ENCODE assay signal across 8 cellular contexts in genomic region chr2:157302492-157303099, GRCh38. TPM values are rescaled to one million over a fixed set of nuclear protein-coding genes. Genes with fewer than 3 reads are reported as not detected.
DNase-seq lines count a peak whose midpoint lies in the region; ATAC-seq, FAIRE-seq and TF ChIP-seq lines count a peak whose summit lies in the region.

No MANE protein-coding gene starts in this region.

- H3K27me3 ChIP-seq in H7 (ENCODE audit: control insufficient read depth, insufficient read depth, low read length): no peaks in the 10 kb centered on the region
- H3K27me3 ChIP-seq in colonic mucosa: no peaks in the 10 kb centered on the region
- H3K27me3 ChIP-seq in HepG2 (ENCODE audit: control insufficient read depth in 1 of 2, insufficient read depth in 2 of 2, low read length in 2 of 2): peaks cover 0 to 16% of the 10 kb centered on the region in 2 experiments; a peak in 1 of 5 replicates
- H3K27me3 ChIP-seq in thyroid gland: no peaks in the 10 kb centered on the region

- TF ChIP-seq RAD21 in A549 (conservative IDR thresholded peaks at IDR 0.05 in 1 of 2, IDR thresholded peaks at IDR 0.05 in 1 of 2) (peak; percentile 82 to 91), HepG2 (CRISPR knock-in tag; IDR thresholded peaks at IDR 0.05) (peak; percentile 67; the same call in 1 of the 2 replicates)

- FAIRE-seq in A549 (lab: Jason Lieb, UNC): peak; percentile 46
- FAIRE-seq in HepG2 (lab: Jason Lieb, UNC): peak; percentile 77

- H3K9ac ChIP-seq in colonic mucosa (ENCODE audit: low read depth in 2 of 2, low read length in 2 of 2): no peak overlapping the region
- no peak overlapping the region for H3K9ac ChIP-seq in HepG2 (ENCODE audit: insufficient read depth, low read depth, low read length)

- WGBS in A549 (ENCODE audit: missing lambda C conversion rate): 33% methylated on average over 9 of the region's 9 CpGs
- 13% methylated on average over 9 of the region's 9 CpGs for WGBS in HepG2 (ENCODE audit: low lambda C conversion rate)
- 35 to 36% methylated on average over 9 of the region's 9 CpGs for WGBS in thyroid gland, 2 donors

- no peak overlapping the region for H3K4me3 ChIP-seq in A549
- H3K4me3 ChIP-seq in H7 (ENCODE audit: insufficient read depth, low read depth, low read length): no peak overlapping the region
- H3K4me3 ChIP-seq in colonic mucosa: no peak overlapping the region
- H3K4me3 ChIP-seq in HepG2 (replicated peaks in 1 of 3; ENCODE audit: insufficient read depth in 1 of 3, low read depth in 2 of 3, low read length in 3 of 3): no peak overlapping the region
- no peak overlapping the region for H3K4me3 ChIP-seq in thyroid gland (replicated peaks in 1 of 3)

- no TSS peak for BruUV-seq in HepG2 (replicated peaks; lab: Mats Ljungman, UMichigan)

- peak; percentile 93 for TF ChIP-seq CTCF in A549 (IDR thresholded peaks at IDR 0.05)
- peak; percentile 71 for TF ChIP-seq CTCF in colonic mucosa (IDR thresholded peaks at IDR 0.05)
- TF ChIP-seq CTCF in HepG2 (CRISPR knock-in tag; IDR thresholded peaks at IDR 0.05): peak; percentile 76
- peak; percentile 43 to 73 (median 60) for TF ChIP-seq CTCF in thyroid gland (IDR thresholded peaks at IDR 0.05)

- H3K36me3 ChIP-seq in H7 (replicated peaks; ENCODE audit: control insufficient read depth, insufficient read depth, low read length) (no peaks in the 10 kb centered on the region), colonic mucosa (no peaks in the 10 kb centered on the region), HepG2 (replicated peaks in 1 of 2; ENCODE audit: control insufficient read depth in 1 of 2, insufficient read depth in 2 of 2, low read length in 2 of 2) (no peaks in the 10 kb centered on the region), thyroid gland (no peaks in the 10 kb centered on the region)

- TF ChIP-seq EP300 in A549 (IDR thresholded peaks at IDR 0.05) (no peak), HepG2 (IDR thresholded peaks at IDR 0.05; ENCODE audit: low read depth in 2 of 2, low read length in 2 of 2) (no peak), HepG2 (CRISPR knock-in tag; IDR thresholded peaks at IDR 0.05; ENCODE audit: borderline replicate concordance) (no peak)

- peak; percentile 79 to 91; a peak in 5 of 6 replicates for ATAC-seq in A549
- ATAC-seq in HepG2: peak; percentile 94

- no peaks in the 10 kb centered on the region for H4K20me1 ChIP-seq in HepG2 (ENCODE audit: insufficient read depth, low read length)

- POLR2A ChIA-PET in A549 (lab: Yijun Ruan, JAX): interaction anchor here (0.7 kb wide), 2 partner anchors 28 to 410 kb away, joined by 5 read pairs; no protein-coding TSS in a partner anchor
- POLR2A ChIA-PET in HepG2 (lab: Yijun Ruan, JAX): no interaction called here

- no peaks in the 10 kb centered on the region for H3K4me1 ChIP-seq in A549
- no peaks in the 10 kb centered on the region for H3K4me1 ChIP-seq in colonic mucosa
- H3K4me1 ChIP-seq in HepG2 (ENCODE audit: insufficient read depth, low read length): no peaks in the 10 kb centered on the region
- peaks cover 0 to 3% of the 10 kb centered on the region in 2 donors for H3K4me1 ChIP-seq in thyroid gland

- in situ Hi-C loops in SK-MEL-5 (cut with HindIII; ENCODE audit: low pct_unique_long_range_greater_than_20kb, low sequenced_read_pairs) (no loop called here), HepG2 (cut with HindIII; ENCODE audit: extremely low pct_ligation_motif_present, low pct_unique_long_range_greater_than_20kb) (no loop called here)

- H3K27ac ChIP-seq in A549: no peak overlapping the region
- no peak overlapping the region for H3K27ac ChIP-seq in colonic mucosa
- H3K27ac ChIP-seq in HepG2 (ENCODE audit: extremely low read length, insufficient read depth, low read length): no peak overlapping the region
- no peak overlapping the region for H3K27ac ChIP-seq in thyroid gland

- H2AFZ ChIP-seq in HepG2 (ENCODE audit: low read length): no peak overlapping the region

- H3K79me2 ChIP-seq in HepG2 (ENCODE audit: insufficient read depth, low read length): no peaks in the 10 kb centered on the region

- H3K9me3 ChIP-seq in A549 (no peaks in the 10 kb centered on the region), colonic mucosa (no peaks in the 10 kb centered on the region), HepG2 (ENCODE audit: low read length) (no peaks in the 10 kb centered on the region), thyroid gland (no peaks in the 10 kb centered on the region)

- H3K4me2 ChIP-seq in A549 (0 out of 3 replicates have a peak overlapping the region, but pooled peaks have one; percentile 3), HepG2 (ENCODE audit: low read depth, low read length) (no peak overlapping the region)

- CTCF ChIA-PET in A549 (lab: Yijun Ruan, JAX): interaction anchor here (0.6 to 10.6 kb wide), 37 partner anchors 9 to 1451 kb away, joined by 3 to 101 read pairs (median 4); no protein-coding TSS in a partner anchor
- CTCF ChIA-PET in HepG2 (lab: Yijun Ruan, JAX; ENCODE audit: low intra/inter-chr PET ratio, low total read pairs): interaction anchor here (1.1 to 2.5 kb wide), 2 partner anchors 33 to 708 kb away, joined by 3 to 11 read pairs; no protein-coding TSS in a partner anchor

- DNase-seq in A549 (ENCODE audit: low read depth in 1 of 2, low spot score in 1 of 2) (peak; percentile 31 to 44), GM03348 (ENCODE audit: low spot score) (peak; percentile 58), H7 (peak; percentile 21), LHCN-M2 (ENCODE audit: low read depth) (peak; percentile 61), SK-MEL-5 (ENCODE audit: low read depth, low spot score) (peak; percentile 74), colonic mucosa (no peak), HepG2 (ENCODE audit: low spot score) (peak; percentile 56), thyroid gland (peak; percentile 10 to 14)

- TF ChIP-seq POLR2A in A549 (IDR thresholded peaks at IDR 0.05; ENCODE audit: low read length) (no peak), HepG2 (IDR thresholded peaks at IDR 0.05; ENCODE audit: insufficient read depth in 1 of 2, low read depth in 2 of 2, low read length in 2 of 2) (no peak), thyroid gland (IDR thresholded peaks at IDR 0.05) (no peak)

- intact Hi-C loops in colonic mucosa (cut with DNase I): loop anchor here (10.0 kb wide), 2 partner anchors 192 to 452 kb away; no protein-coding TSS in a partner anchor
- intact Hi-C loops in HepG2 (cut with micrococcal nuclease; ENCODE audit: unreplicated experiment): loop anchor here (1.0 kb wide), 2 partner anchors 34 to 708 kb away; no protein-coding TSS in a partner anchor
- intact Hi-C loops in thyroid gland (cut with DNase I): no loop called here

RNA-seq across cellular contexts. Expression of gene ERMN, which starts 23.0 kb away (rescaled TPM):
- polyA plus RNA-seq in A549 (2011; rRNA removed) (not detected in 2 replicates), A549 (2017; fragmentation: RNase III; extraction: RNeasy Plus Mini Kit Qiagen cat#74134 plus additional on column Dnase treatment) (not detected in 3 replicates), HepG2 (2011; rRNA removed) (not detected in 2 replicates)
- not detected in 2 replicates for polyA plus RNA-seq in A549 (2012; cell fraction: cytosol; rRNA removed)
- not detected in 2 replicates for polyA plus RNA-seq in A549 (2012; cell fraction: nucleus; rRNA removed)
- not detected in 2 replicates for polyA minus RNA-seq in A549 (2011; rRNA and poly(A)+ RNA removed)
- 0.04 and 0.31 TPM in 2 replicates for total RNA-seq in H7 (2014; rRNA removed; shearing (Covaris generic))
- total RNA-seq in LHCN-M2 (2014; rRNA removed) (0.06 TPM in 1 of 2 replicates, not detected in the other), colonic mucosa (under 1 TPM; 0.11 to 0.37 TPM), HepG2 (2016; rRNA removed; fragmentation: Illumina TruSeq; extraction: Trizol) (not detected in 2 replicates), thyroid gland (under 1 TPM in 1 of 4 donors, not detected in 3; 0.49 TPM)
- 0.04 TPM for polyA plus RNA-seq in LHCN-M2 (2012)
- total RNA-seq in SK-MEL-5 (2014; rRNA removed; shearing (Covaris generic)): not detected in 2 replicates
- polyA plus RNA-seq in SK-MEL-5 (2015; cell fraction: cytosol; rRNA removed): not detected in 2 replicates
- polyA plus RNA-seq in SK-MEL-5 (2015; cell fraction: nucleus; rRNA removed): 0.37 TPM in 1 of 2 replicates, not detected in the other
- not detected in 2 replicates for total RNA-seq in HepG2 (2016; cell fraction: cytosol; rRNA removed; fragmentation: Illumina TruSeq; extraction: Trizol; ENCODE audit: low read depth)
- not detected in 2 replicates for total RNA-seq in HepG2 (2016; cell fraction: insoluble cytoplasmic fraction; rRNA removed; fragmentation: Illumina TruSeq; extraction: Trizol)
- total RNA-seq in HepG2 (2016; cell fraction: membrane; rRNA removed; fragmentation: Illumina TruSeq; extraction: Trizol): not detected in 2 replicates
- not detected in 2 replicates for total RNA-seq in HepG2 (2016; cell fraction: nucleus; rRNA removed; fragmentation: Illumina TruSeq; extraction: Trizol)
- not detected in 2 replicates for polyA plus RNA-seq in HepG2 (2011; cell fraction: cytosol; rRNA removed)
- not detected in 2 replicates for polyA plus RNA-seq in HepG2 (2011; cell fraction: nucleus; rRNA removed)
- not detected in 2 replicates for polyA plus RNA-seq in HepG2 (2012)
- polyA plus RNA-seq in HepG2 (2016; cell fraction: cytosol; fragmentation: Illumina TruSeq; extraction: Trizol; ENCODE audit: low read depth): not detected in 2 replicates
- polyA plus RNA-seq in HepG2 (2016; cell fraction: insoluble cytoplasmic fraction; fragmentation: Illumina TruSeq; extraction: Trizol; ENCODE audit: low read depth): not detected in 2 replicates
- not detected in 2 replicates for polyA plus RNA-seq in HepG2 (2016; cell fraction: membrane; fragmentation: Illumina TruSeq; extraction: Trizol; ENCODE audit: low read depth)
- not detected in 2 replicates for polyA plus RNA-seq in HepG2 (2016; cell fraction: nucleus; fragmentation: Illumina TruSeq; extraction: Trizol; ENCODE audit: insufficient read depth, low read depth)
- not detected in 2 replicates for polyA minus RNA-seq in HepG2 (2011; rRNA and poly(A)+ RNA removed; ENCODE audit: low replicate concordance)
- polyA minus RNA-seq in HepG2 (2011; cell fraction: cytosol; rRNA and poly(A)+ RNA removed): not detected in 2 replicates
- not detected in 2 replicates for polyA minus RNA-seq in HepG2 (2011; cell fraction: nucleus; rRNA and poly(A)+ RNA removed)

RNA-seq across cellular contexts. Expression of gene GALNT5, which starts 45.1 kb away (rescaled TPM):
- polyA plus RNA-seq in A549 (2011; rRNA removed) (3.0 and 3.3 TPM in 2 replicates), A549 (2017; fragmentation: RNase III; extraction: RNeasy Plus Mini Kit Qiagen cat#74134 plus additional on column Dnase treatment) (2.3 to 3.2 TPM (median 2.9 TPM) in 3 replicates), HepG2 (2011; rRNA removed) (not detected in 2 replicates)
- 0.28 and 0.31 TPM in 2 replicates for polyA plus RNA-seq in A549 (2012; cell fraction: cytosol; rRNA removed)
- polyA plus RNA-seq in A549 (2012; cell fraction: nucleus; rRNA removed): 0.32 and 0.54 TPM in 2 replicates
- 1.6 and 3.3 TPM in 2 replicates for polyA minus RNA-seq in A549 (2011; rRNA and poly(A)+ RNA removed)
- total RNA-seq in H7 (2014; rRNA removed; shearing (Covaris generic)): 0.07 and 0.18 TPM in 2 replicates
- total RNA-seq in LHCN-M2 (2014; rRNA removed) (70.6 and 71.7 TPM in 2 replicates), colonic mucosa (10 to 100 TPM; 52.4 to 56.3 TPM), HepG2 (2016; rRNA removed; fragmentation: Illumina TruSeq; extraction: Trizol) (not detected in 2 replicates), thyroid gland (under 1 TPM in 2 of 4 donors, not detected in 2; 0.13 to 0.49 TPM)
- polyA plus RNA-seq in LHCN-M2 (2012): 28.1 TPM
- total RNA-seq in SK-MEL-5 (2014; rRNA removed; shearing (Covaris generic)): not detected in 2 replicates
- 0.01 TPM in 1 of 2 replicates, not detected in the other for polyA plus RNA-seq in SK-MEL-5 (2015; cell fraction: cytosol; rRNA removed)
- polyA plus RNA-seq in SK-MEL-5 (2015; cell fraction: nucleus; rRNA removed): not detected in 2 replicates
- total RNA-seq in HepG2 (2016; cell fraction: cytosol; rRNA removed; fragmentation: Illumina TruSeq; extraction: Trizol; ENCODE audit: low read depth): not detected in 2 replicates
- total RNA-seq in HepG2 (2016; cell fraction: insoluble cytoplasmic fraction; rRNA removed; fragmentation: Illumina TruSeq; extraction: Trizol): not detected in 2 replicates
- not detected in 2 replicates for total RNA-seq in HepG2 (2016; cell fraction: membrane; rRNA removed; fragmentation: Illumina TruSeq; extraction: Trizol)
- total RNA-seq in HepG2 (2016; cell fraction: nucleus; rRNA removed; fragmentation: Illumina TruSeq; extraction: Trizol): not detected in 2 replicates
- not detected in 2 replicates for polyA plus RNA-seq in HepG2 (2011; cell fraction: cytosol; rRNA removed)
- not detected in 2 replicates for polyA plus RNA-seq in HepG2 (2011; cell fraction: nucleus; rRNA removed)
- not detected in 2 replicates for polyA plus RNA-seq in HepG2 (2012)
- not detected in 2 replicates for polyA plus RNA-seq in HepG2 (2016; cell fraction: cytosol; fragmentation: Illumina TruSeq; extraction: Trizol; ENCODE audit: low read depth)
- not detected in 2 replicates for polyA plus RNA-seq in HepG2 (2016; cell fraction: insoluble cytoplasmic fraction; fragmentation: Illumina TruSeq; extraction: Trizol; ENCODE audit: low read depth)
- polyA plus RNA-seq in HepG2 (2016; cell fraction: membrane; fragmentation: Illumina TruSeq; extraction: Trizol; ENCODE audit: low read depth): not detected in 2 replicates
- polyA plus RNA-seq in HepG2 (2016; cell fraction: nucleus; fragmentation: Illumina TruSeq; extraction: Trizol; ENCODE audit: insufficient read depth, low read depth): not detected in 2 replicates
- polyA minus RNA-seq in HepG2 (2011; rRNA and poly(A)+ RNA removed; ENCODE audit: low replicate concordance): 0.07 TPM in 1 of 2 replicates, not detected in the other
- polyA minus RNA-seq in HepG2 (2011; cell fraction: cytosol; rRNA and poly(A)+ RNA removed): not detected in 2 replicates
- not detected in 2 replicates for polyA minus RNA-seq in HepG2 (2011; cell fraction: nucleus; rRNA and poly(A)+ RNA removed)

Comparison
In these comparisons a context has a peak if more than half of its experiments do, and no peak if none do; other contexts are left out.
1. RNA of gene GALNT5, which starts 45.1 kb away (total RNA-seq): 70.6 to 71.7 TPM in LHCN-M2 and 52.4 to 56.3 TPM in colonic mucosa; 0.13 to 0.49 TPM in thyroid gland, 0.07 to 0.18 TPM in H7, not detected in SK-MEL-5 and not detected in HepG2; every median in the first group is over 10 times any median in the second.
2. Of the 38 proteins assayed by ChIP-seq in both HepG2 and A549: peak only in HepG2: none; only in A549: none; in both: CTCF, RAD21 and SMC3; in neither: 33; mixed calls (peak in some experiments, not most) for 2.
3. Peak in every context shown above with its lines, with median percentiles within 50 percentile points of each other: CTCF ChIP-seq.